ENCODE assay signal across 1 cellular context in genomic region chr12:112868459-112869041, GRCh38.
TF ChIP-seq lines count a peak whose summit lies in the region.

No MANE protein-coding gene starts in this region.

TF ChIP-seq in GM23338, 12 proteins besides CTCF, POLR2A, EP300 and RAD21 (continued from another document):
- TF ChIP-seq ZNF462 (CRISPR knock-in tag; IDR thresholded peaks at IDR 0.05), result peak; percentile 31; the same call in 1 of the 2 replicates
